In the genomic region with DNA sequence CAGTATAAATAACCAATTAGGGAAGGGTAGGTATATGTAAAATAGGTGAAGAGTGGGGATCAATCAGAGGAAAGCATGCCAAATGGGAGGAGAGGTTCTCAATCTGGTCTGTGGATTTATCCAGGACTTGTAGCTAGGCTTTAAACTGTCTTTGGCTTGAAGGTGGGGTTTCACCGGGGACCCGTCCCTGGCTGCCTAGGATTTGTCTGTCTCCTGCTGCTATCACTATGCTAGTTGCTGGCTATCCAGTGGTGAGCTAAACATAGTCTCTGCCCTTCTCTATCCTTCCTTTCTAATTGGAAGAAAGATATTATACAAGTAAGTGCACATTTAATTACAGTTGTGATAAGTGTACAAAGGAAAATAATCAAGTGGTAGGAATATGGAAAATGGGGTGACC, we compare ENCODE assay signal across 27 cellular contexts.
"Had no signal": no experiment of that assay in that cellular context is flagged by ENCODE, and none has a peak within 500 bp of the region (broad histone marks: within the 10 kb centered on the region; RNA-seq: fewer than 3 reads in every experiment).

No MANE protein-coding gene starts in this region.

- H3K27me3 ChIP-seq: body of pancreas, dorsolateral prefrontal cortex, gastrocnemius medialis, hepatocyte, neutrophil, right lobe of liver, suprapubic skin, tibial artery had no signal

- H3K27ac ChIP-seq: body of pancreas, coronary artery, dorsolateral prefrontal cortex, gastrocnemius medialis, hepatocyte, neutrophil, right lobe of liver, suprapubic skin, tibial artery had no signal

- H3K4me1 Mint-ChIP-seq: activated CD8-positive, alpha-beta memory T cell treated with anti-CD3 and anti-CD28 coated beads, Interleukin-2, amount 10 ng/mL, durations not matched to agents 7 days and 5 days; immature natural killer cell; mesothelial cell of epicardium; nephron progenitor cell had no signal

- DNase-seq: activated CD4-positive, alpha-beta T cell treated with anti-CD3 and anti-CD28 coated beads for 1 hour; activated CD8-positive, alpha-beta memory T cell treated with anti-CD3 and anti-CD28 coated beads, Interleukin-2, amount 10 ng/mL, durations not matched to agents 7 days and 5 days; activated CD8-positive, alpha-beta T cell treated with anti-CD3 and anti-CD28 coated beads, Interleukin-2, amount 10 ng/mL, durations not matched to agents 7 days and 5 days; activated gamma-delta T cell treated with Interleukin-2 at 50 U/mL for 16 hours; activated naive CD4-positive, alpha-beta T cell treated with anti-CD3 and anti-CD28 coated beads, Interleukin-2, amount 50 U/mL, for 16 hours; activated T-cell treated with anti-CD3 and anti-CD28 coated beads for 4 hours; body of pancreas; dorsolateral prefrontal cortex; effector memory CD4-positive, alpha-beta T cell; gastrocnemius medialis; glutamatergic neuron; immature natural killer cell; kidney; left colon; mammary epithelial cell; naive B cell; nephron progenitor cell; right lobe of liver; stimulated activated CD4-positive, alpha-beta T cell treated with anti-CD3 and anti-CD28 coated beads, Interleukin-4, amount 100 ng/mL, for 1 hour; T-helper 2 cell; tibial artery had no signal

- H3K27ac Mint-ChIP-seq: activated CD8-positive, alpha-beta memory T cell treated with anti-CD3 and anti-CD28 coated beads, Interleukin-2, amount 10 ng/mL, durations not matched to agents 7 days and 5 days; activated CD8-positive, alpha-beta T cell treated with anti-CD3 and anti-CD28 coated beads, Interleukin-2, amount 10 ng/mL, durations not matched to agents 7 days and 5 days; activated T-helper 1 cell treated with anti-CD3 and anti-CD28 coated beads, Interleukin-12 subunit alpha, Interleukin-12 subunit beta, Interleukin-2, Interleukin-4 antibody, amounts not matched to agents 30 ng/mL and 10 ng/mL and 1 ng/mL, durations not matched to agents 14 hours and 24 hours and 36 hours; mesothelial cell of epicardium; nephron progenitor cell had no signal

- H3K9me3 Mint-ChIP-seq: activated T-helper 1 cell treated with anti-CD3 and anti-CD28 coated beads, Interleukin-12 subunit alpha, Interleukin-12 subunit beta, Interleukin-2, Interleukin-4 antibody, amounts not matched to agents 30 ng/mL and 10 ng/mL and 1 ng/mL, durations not matched to agents 14 hours and 24 hours and 36 hours; immature natural killer cell; mesothelial cell of epicardium; naive B cell; nephron progenitor cell had no signal

- H3K27me3 Mint-ChIP-seq: activated CD8-positive, alpha-beta memory T cell treated with anti-CD3 and anti-CD28 coated beads, Interleukin-2, amount 10 ng/mL, durations not matched to agents 7 days and 5 days; naive B cell had no signal

- H3K4me3 Mint-ChIP-seq: activated CD8-positive, alpha-beta memory T cell treated with anti-CD3 and anti-CD28 coated beads, Interleukin-2, amount 10 ng/mL, durations not matched to agents 7 days and 5 days; activated CD8-positive, alpha-beta T cell treated with anti-CD3 and anti-CD28 coated beads, Interleukin-2, amount 10 ng/mL, durations not matched to agents 7 days and 5 days; activated T-helper 1 cell treated with anti-CD3 and anti-CD28 coated beads, Interleukin-12 subunit alpha, Interleukin-12 subunit beta, Interleukin-2, Interleukin-4 antibody, amounts not matched to agents 30 ng/mL and 10 ng/mL and 1 ng/mL, durations not matched to agents 14 hours and 24 hours and 36 hours; immature natural killer cell; mesothelial cell of epicardium; naive B cell; nephron progenitor cell had no signal

- H3K9me3 ChIP-seq: body of pancreas, gastrocnemius medialis, neutrophil, right lobe of liver, suprapubic skin, tibial artery had no signal

- ATAC-seq: activated CD8-positive, alpha-beta memory T cell treated with anti-CD3 and anti-CD28 coated beads, Interleukin-2, amount 10 ng/mL, durations not matched to agents 7 days and 5 days; activated CD8-positive, alpha-beta T cell treated with anti-CD3 and anti-CD28 coated beads, Interleukin-2, amount 10 ng/mL, durations not matched to agents 7 days and 5 days; body of pancreas; gastrocnemius medialis; left colon; right lobe of liver had no signal

- H3K4me1 ChIP-seq: body of pancreas, gastrocnemius medialis, right lobe of liver, suprapubic skin, tibial artery had no signal

- H3K4me3 ChIP-seq: body of pancreas, coronary artery, dorsolateral prefrontal cortex, gastrocnemius medialis, hepatocyte, right lobe of liver, suprapubic skin, tibial artery had no signal
